Comparison of ENCODE assay signal across 24 cellular contexts in genomic region chr14:38047518-38047917, GRCh38.
DNase-seq lines count a peak whose midpoint lies in the region; ATAC-seq, FAIRE-seq and TF ChIP-seq lines count a peak whose summit lies in the region.
"Had no signal": no experiment of that assay in that cellular context is flagged by ENCODE, and none has a peak within 500 bp of the region (broad histone marks: within the 10 kb centered on the region; RNA-seq: fewer than 3 reads in every experiment).

No MANE protein-coding gene starts in this region.

- TF ChIP-seq CTCF in choroid plexus epithelial cell (conservative IDR thresholded peaks at IDR 0.05; ENCODE audit: low read depth, low read length), result no peak

- H3K4me3 ChIP-seq in choroid plexus epithelial cell (ENCODE audit: low read depth, low read length), result no peak overlapping the region
- H3K4me3 ChIP-seq: PC-9, SJCRH30 had no signal

- no peak for FAIRE-seq in RCC 7860 (lab: Jason Lieb, UNC)
- FAIRE-seq: GM12891, GM18507, H54, HTR-8/SVneo had no signal

- ATAC-seq in HG02571 (IDR thresholded peaks at IDR 0.05; ENCODE audit: unreplicated experiment), result no peak

- DNase-seq in EL, result peak; percentile 7
- DNase-seq in NCI-H2029 (lab: John Stamatoyannopoulos, UW), result peak; percentile 13
- DNase-seq in choroid plexus epithelial cell (ENCODE audit: low read depth), result peak; percentile 4
- peak; percentile 77 for DNase-seq in renal cortical epithelial cell (ENCODE audit: low read depth)
- no peak for DNase-seq in RCC 7860 (ENCODE audit: low spot score)
- no peak for DNase-seq in AG08395 (ENCODE audit: low spot score)
- DNase-seq: CD4-positive, alpha-beta memory T cell; DMS53; HFFc6; IMR-90; MM.1S; NCI-H1092; NCI-H1436 treated with DMSO at 0.1 percent for 48 hours; NCI-H2081; NCI-H2171 treated with DMSO at 0.1 percent for 48 hours; NCI-H510A; NCI-H774; PC-9 had no signal

Comparison
In these comparisons a context has a peak if more than half of its experiments do, and no peak if none do; other contexts are left out.
1. DNase-seq: peak in EL (single experiment), NCI-H2029 (single experiment), choroid plexus epithelial cell (single experiment) and renal cortical epithelial cell (single experiment); none in RCC 7860 (single experiment) and AG08395 (single experiment).